8 cellular contexts compared by ENCODE assay signal in genomic region chr3:188544012-188544411, GRCh38.
"Had no signal": no experiment of that assay in that cellular context is flagged by ENCODE, and none has a peak within 500 bp of the region (broad histone marks: within the 10 kb centered on the region; RNA-seq: fewer than 3 reads in every experiment).

No MANE protein-coding gene starts in this region.

- ATAC-seq: GM12878 had no signal

- H3K4me3 ChIP-seq: GM12878 had no signal

- FAIRE-seq: G401.6, GM12878, GM12891, GM12892, GM18507, GM19239 had no signal

- DNase-seq: GDM1, GF-D8 had no signal
